8 cellular contexts compared by ENCODE assay signal in genomic region chr6:138692058-138692977, GRCh38.
A peak's percentile ranks its signal among the peaks of the same experiment; 100 is the strongest.
DNase-seq lines count a peak whose midpoint lies in the region; ATAC-seq and TF ChIP-seq lines count a peak whose summit lies in the region.

No MANE protein-coding gene starts in this region.

- H3K27ac ChIP-seq in A673 (ENCODE audit: low read depth, low read length, poor library complexity, severe bottlenecking), result peak overlapping the region; percentile 93
- peak overlapping the region; percentile 72 for H3K27ac ChIP-seq in endodermal cell (ENCODE audit: low read depth, low read length)
- H3K27ac ChIP-seq in mesendoderm (ENCODE audit: low read depth, low read length), result peak overlapping the region; percentile 94

- H2AK5ac ChIP-seq in mesendoderm (ENCODE audit: low read length), result no peak overlapping the region

- no peaks in the 10 kb centered on the region for H3K36me3 ChIP-seq in A673 (ENCODE audit: insufficient read depth, low read length, poor library complexity, severe bottlenecking)
- H3K36me3 ChIP-seq in endodermal cell (ENCODE audit: control insufficient read depth, insufficient read depth, low read length), result peaks cover 4% of the 10 kb centered on the region
- H3K36me3 ChIP-seq in mesendoderm (ENCODE audit: control insufficient read depth, insufficient read depth, low read length), result no peaks in the 10 kb centered on the region

- H3K27ac Mint-ChIP-seq in endodermal cell, result peak overlapping the region; percentile 81

- peak overlapping the region; percentile 88 for H3K4me2 ChIP-seq in mesendoderm (ENCODE audit: low read length)

- peaks cover 6% of the 10 kb centered on the region for H3K4me1 Mint-ChIP-seq in endodermal cell

- no peak overlapping the region for H4K8ac ChIP-seq in mesendoderm (ENCODE audit: low read depth, low read length)

- peak overlapping the region; percentile 70 for H2BK5ac ChIP-seq in mesendoderm (ENCODE audit: low read length)

- H3K4me3 ChIP-seq in A673 (ENCODE audit: low read depth, low read length, poor library complexity, severe bottlenecking) (peak overlapping the region; percentile 97), endodermal cell (ENCODE audit: low read length) (peak overlapping the region; percentile 92), mesendoderm (ENCODE audit: low read length) (peak overlapping the region; percentile 88)

- H3K4me1 ChIP-seq in A673 (ENCODE audit: insufficient read depth, low read length, poor library complexity, severe bottlenecking), result no peaks in the 10 kb centered on the region
- H3K4me1 ChIP-seq in endodermal cell (ENCODE audit: control insufficient read depth, insufficient read depth, low read length), result no peaks in the 10 kb centered on the region
- no peaks in the 10 kb centered on the region for H3K4me1 ChIP-seq in mesendoderm (ENCODE audit: control insufficient read depth, low read depth, low read length)

- CTCF ChIA-PET in A673 (lab: Charles Lee), result interaction anchor here (0.6 kb wide), 3 partner anchors 10 to 781 kb away, joined by 3 to 8 read pairs (median 7); partner anchors contain the start of gene CCDC28A

- peaks cover 12% of the 10 kb centered on the region for H3K27me3 Mint-ChIP-seq in endodermal cell (ENCODE audit: insufficient read depth)

- 0% methylated on average over 34 to 103 of the region's 103 CpGs for WGBS in endodermal cell (ENCODE audit: insufficient coverage in 1 of 2, insufficient read length in 1 of 2), 2 experiments
- no CpG with 5 or more reads among the region's 103 CpGs for WGBS in mesendoderm (ENCODE audit: extremely low coverage, insufficient coverage, low lambda C conversion rate)

- H3K9ac ChIP-seq in endodermal cell (ENCODE audit: extremely low read depth, low read length, poor library complexity, severe bottlenecking) (peak overlapping the region; percentile 61), mesendoderm (ENCODE audit: low read length) (peak overlapping the region; percentile 91)

- H2BK15ac ChIP-seq in mesendoderm (replicated peaks; ENCODE audit: low read depth), result no peak overlapping the region

- ATAC-seq in GM18502 (IDR thresholded peaks at IDR 0.05; ENCODE audit: poor library complexity, unreplicated experiment), result peak; percentile 70
- ATAC-seq in HG02943 (IDR thresholded peaks at IDR 0.05; ENCODE audit: low read depth, unreplicated experiment), result peak; percentile 62

- intact Hi-C loops in A673 (cut with micrococcal nuclease; ENCODE audit: unreplicated experiment), result loop anchor here (2.0 to 5.0 kb wide), 2 partner anchors 75 to 100 kb away; no protein-coding TSS in a partner anchor

- no peak overlapping the region for H4K5ac ChIP-seq in mesendoderm (ENCODE audit: low read length)

- POLR2A ChIA-PET in A673 (lab: Charles Lee; ENCODE audit: low non-redundant PET), result no interaction called here

- peaks cover 22% of the 10 kb centered on the region for H3K79me2 ChIP-seq in mesendoderm (ENCODE audit: control insufficient read depth, insufficient read depth, low read length)

- DNase-seq in A673 (ENCODE audit: low spot score) (peak; percentile 71), NCI-H2171 treated with DMSO at 0.1 percent for 48 hours (lab: John Stamatoyannopoulos, UW) (peak; percentile 49), endodermal cell (peak; percentile 87), mesendoderm (peak; percentile 65)
- peak in 2 of 3 experiments; percentile 27 to 55 for DNase-seq in activated CD8-positive, alpha-beta memory T cell treated with anti-CD3 and anti-CD28 coated beads for 48 hours (ENCODE audit: low read depth in 2 of 3, low spot score in 2 of 3)
- DNase-seq in stimulated activated CD8-positive, alpha-beta memory T cell treated with anti-CD3 and anti-CD28 coated beads, Interleukin-7, amount 100 ng/mL, for 48 hours (ENCODE audit: extremely low read depth in 1 of 2, low read depth in 1 of 2), result peak; percentile 4 to 40

- peak overlapping the region; percentile 33 for H2BK120ac ChIP-seq in mesendoderm (ENCODE audit: low read depth, low read length)

- TF ChIP-seq CTCF in A673 (conservative IDR thresholded peaks at IDR 0.05; ENCODE audit: low read depth, low read length) (peak; percentile 78), endodermal cell (conservative IDR thresholded peaks at IDR 0.05) (peak; percentile 99)

- H3K36me3 Mint-ChIP-seq in endodermal cell (ENCODE audit: low read depth), result no peaks in the 10 kb centered on the region

- H3K18ac ChIP-seq in mesendoderm (ENCODE audit: low read length), result peak overlapping the region; percentile 93

- H3K23ac ChIP-seq in mesendoderm (ENCODE audit: low read length), result peak overlapping the region; percentile 97

- H3K27me3 ChIP-seq in A673 (replicated peaks; ENCODE audit: insufficient read depth, low read depth, low read length, poor library complexity) (no peaks in the 10 kb centered on the region), endodermal cell (ENCODE audit: control insufficient read depth, insufficient read depth, low read length, poor library complexity, severe bottlenecking) (no peaks in the 10 kb centered on the region), mesendoderm (ENCODE audit: insufficient read depth, low read length, poor library complexity) (no peaks in the 10 kb centered on the region)

- no TSS peak for BruUV-seq in A673 (replicated peaks; lab: Mats Ljungman, UMichigan)

- H3K9me3 ChIP-seq in A673 (ENCODE audit: low read depth, low read length, poor library complexity, severe bottlenecking), result no peaks in the 10 kb centered on the region
- peaks cover 14% of the 10 kb centered on the region for H3K9me3 ChIP-seq in endodermal cell (ENCODE audit: control insufficient read depth, low read length)

- peak overlapping the region; percentile 85 for H3K4me3 Mint-ChIP-seq in endodermal cell

- H3K9me3 Mint-ChIP-seq in endodermal cell, result no peaks in the 10 kb centered on the region

- H3K79me1 ChIP-seq in mesendoderm (ENCODE audit: low read length), result peaks cover 4% of the 10 kb centered on the region

- H3K4ac ChIP-seq in mesendoderm (ENCODE audit: low read depth, low read length), result peak overlapping the region; percentile 94

- peak overlapping the region; percentile 96 for H3K56ac ChIP-seq in mesendoderm (ENCODE audit: low read length)

Comparison
In these comparisons a context has a peak if more than half of its experiments do, and no peak if none do; other contexts are left out.
1. Peak in every context shown above with its lines: DNase-seq, ATAC-seq, H3K4me3 ChIP-seq and H3K27ac ChIP-seq.
2. DNase-seq: peak in every context shown above with its lines; median percentile 87 in endodermal cell; 71 in A673; 65 in mesendoderm; 49 in NCI-H2171 treated with DMSO at 0.1 percent for 48 hours; 41 in activated CD8-positive, alpha-beta memory T cell treated with anti-CD3 and anti-CD28 coated beads for 48 hours; 22 in stimulated activated CD8-positive, alpha-beta memory T cell treated with anti-CD3 and anti-CD28 coated beads, Interleukin-7, amount 100 ng/mL, for 48 hours.